Comparison of ENCODE assay signal across 11 cellular contexts in genomic region chr1:21291184-21291583, GRCh38. TPM values are rescaled to one million over a fixed set of nuclear protein-coding genes. Genes with fewer than 3 reads are reported as not detected.
DNase-seq lines count a peak whose midpoint lies in the region; ATAC-seq and TF ChIP-seq lines count a peak whose summit lies in the region.
"Had no signal": no experiment of that assay in that cellular context is flagged by ENCODE, and none has a peak within 500 bp of the region (broad histone marks: within the 10 kb centered on the region; RNA-seq: fewer than 3 reads in every experiment).

No MANE protein-coding gene starts in this region.

- peak overlapping the region; percentile 96; the same call in 1 of the 2 replicates for H3K4me2 ChIP-seq in DND-41 (ENCODE audit: insufficient read depth, low read length)
- peak overlapping the region; percentile 91 for H3K4me2 ChIP-seq in MM.1S (ENCODE audit: low read depth, low read length)

- no peaks in the 10 kb centered on the region for H3K36me3 ChIP-seq in DND-41 (ENCODE audit: insufficient read depth, low read length)
- H3K36me3 ChIP-seq in MM.1S (replicated peaks; ENCODE audit: insufficient read depth, low read length) = no peaks in the 10 kb centered on the region
- no peaks in the 10 kb centered on the region for H3K36me3 ChIP-seq in colonic mucosa
- H3K36me3 ChIP-seq: right lobe of liver had no signal

- H3K4me1 Mint-ChIP-seq in osteocyte (ENCODE audit: unreplicated experiment) = peaks cover 68% of the 10 kb centered on the region

- H3K36me3 Mint-ChIP-seq in osteocyte (ENCODE audit: unreplicated experiment) = no peaks in the 10 kb centered on the region

- peaks cover 50% of the 10 kb centered on the region for H3F3A ChIP-seq in MM.1S (ENCODE audit: insufficient read depth, low read length)

- H2AFZ ChIP-seq in DND-41 (ENCODE audit: low read depth, low read length) (no peak overlapping the region), MM.1S (ENCODE audit: low read length) (no peak overlapping the region)

- DNase-seq in DND-41 (no peak), MM.1S (no peak), colonic mucosa (no peak), osteocyte (ENCODE audit: extremely low spot score, unreplicated experiment) (no peak), COR-L47 (lab: John Stamatoyannopoulos, UW) (no peak)
- DNase-seq in stimulated activated CD4-positive, alpha-beta T cell treated with anti-CD3 and anti-CD28 coated beads, Interleukin-1b, Interleukin-23, amount 100 ng/mL, for 48 hours = no peak
- DNase-seq in stimulated activated CD4-positive, alpha-beta T cell treated with anti-CD3 and anti-CD28 coated beads, Interleukin-4, amount 100 ng/mL, for 1 hour = no peak
- DNase-seq: activated CD4-positive, alpha-beta T cell treated with anti-CD3 and anti-CD28 coated beads, Interleukin-2, amount 50 U/mL, for 48 hours; dermis blood vessel endothelial cell; MV-4-11; right lobe of liver had no signal

- intact Hi-C loops in colonic mucosa (cut with DNase I) = loop anchor here (5.0 kb wide), 1 partner anchor 46 kb away; no protein-coding TSS in a partner anchor

- peaks cover 54% of the 10 kb centered on the region for H4K20me1 ChIP-seq in DND-41 (ENCODE audit: insufficient read depth, low read length)
- no peaks in the 10 kb centered on the region for H4K20me1 ChIP-seq in MM.1S (ENCODE audit: insufficient read depth, low read length)

- H3K27ac ChIP-seq in DND-41 (ENCODE audit: low read length) (no peak overlapping the region), MM.1S (ENCODE audit: low read length) (peak overlapping the region; percentile 84), colonic mucosa (no peak overlapping the region)

- H3K9me2 ChIP-seq in MM.1S (replicated peaks; ENCODE audit: insufficient read depth, low read length) = no peaks in the 10 kb centered on the region

- H3K4me3 Mint-ChIP-seq in osteocyte (ENCODE audit: unreplicated experiment) = peak overlapping the region; percentile 76

- H3K79me2 ChIP-seq in DND-41 (ENCODE audit: insufficient read depth, low read length) = no peaks in the 10 kb centered on the region
- peaks cover 42% of the 10 kb centered on the region for H3K79me2 ChIP-seq in MM.1S (ENCODE audit: low read length)

- peak overlapping the region in 1 of 2 experiments; percentile 93; a peak in 1 of 4 replicates for H3K4me3 ChIP-seq in DND-41 (ENCODE audit: low read depth in 1 of 2, low read length in 2 of 2)
- peak overlapping the region; percentile 66 for H3K4me3 ChIP-seq in MM.1S (ENCODE audit: low read length)
- no peak overlapping the region for H3K4me3 ChIP-seq in colonic mucosa

- H3K9me3 ChIP-seq in DND-41 (ENCODE audit: insufficient read depth, low read length, severe bottlenecking) (no peaks in the 10 kb centered on the region), MM.1S (replicated peaks; ENCODE audit: insufficient read depth, low read length) (no peaks in the 10 kb centered on the region), colonic mucosa (no peaks in the 10 kb centered on the region)
- H3K9me3 ChIP-seq: right lobe of liver had no signal

- H3K9ac ChIP-seq in DND-41 (ENCODE audit: low read depth, low read length) (peak overlapping the region; percentile 63; the same call in 1 of the 2 replicates), MM.1S (ENCODE audit: low read length) (peak overlapping the region; percentile 81), colonic mucosa (ENCODE audit: low read depth in 2 of 2, low read length in 2 of 2) (peak overlapping the region; percentile 41 to 73)

- H3K27me3 Mint-ChIP-seq in osteocyte (ENCODE audit: unreplicated experiment) = no peaks in the 10 kb centered on the region

- H3K27ac Mint-ChIP-seq in osteocyte (ENCODE audit: unreplicated experiment) = peak overlapping the region; percentile 76

- peaks cover 27% of the 10 kb centered on the region for H3K4me1 ChIP-seq in DND-41 (ENCODE audit: insufficient read depth, low read length)
- peaks cover 47% of the 10 kb centered on the region for H3K4me1 ChIP-seq in MM.1S (ENCODE audit: low read length)
- no peaks in the 10 kb centered on the region for H3K4me1 ChIP-seq in colonic mucosa

- peaks cover 5% of the 10 kb centered on the region for H3K27me3 ChIP-seq in DND-41 (ENCODE audit: insufficient read depth, low read length, poor library complexity)
- no peaks in the 10 kb centered on the region for H3K27me3 ChIP-seq in MM.1S (replicated peaks; ENCODE audit: insufficient read depth, low read length)
- H3K27me3 ChIP-seq in colonic mucosa = no peaks in the 10 kb centered on the region
- H3K27me3 ChIP-seq: right lobe of liver had no signal

- no peaks in the 10 kb centered on the region for H3K9me3 Mint-ChIP-seq in osteocyte (ENCODE audit: unreplicated experiment)

- TF ChIP-seq CTCF in DND-41 (IDR thresholded peaks at IDR 0.05; ENCODE audit: borderline replicate concordance, extremely low read depth, low read length, poor library complexity, severe bottlenecking) (no peak), MM.1S (IDR thresholded peaks at IDR 0.05; ENCODE audit: low read length) (no peak), colonic mucosa (IDR thresholded peaks at IDR 0.05) (no peak), osteocyte (IDR thresholded peaks at IDR 0.05) (no peak)

- ATAC-seq in DND-41 (ENCODE audit: insufficient read depth, low read depth) = no peak

RNA-seq across cellular contexts. Expression of gene ECE1, which starts 0.9 kb away (rescaled TPM):
- total RNA-seq in colonic mucosa = 100 to 1,000 TPM in 1 of 2 donors, 10 to 100 TPM in 1; 99.0 to 149 TPM
- total RNA-seq in osteocyte = 217 and 236 TPM in 2 replicates
